Comparison of ENCODE assay signal across 16 cellular contexts in the genomic region with DNA sequence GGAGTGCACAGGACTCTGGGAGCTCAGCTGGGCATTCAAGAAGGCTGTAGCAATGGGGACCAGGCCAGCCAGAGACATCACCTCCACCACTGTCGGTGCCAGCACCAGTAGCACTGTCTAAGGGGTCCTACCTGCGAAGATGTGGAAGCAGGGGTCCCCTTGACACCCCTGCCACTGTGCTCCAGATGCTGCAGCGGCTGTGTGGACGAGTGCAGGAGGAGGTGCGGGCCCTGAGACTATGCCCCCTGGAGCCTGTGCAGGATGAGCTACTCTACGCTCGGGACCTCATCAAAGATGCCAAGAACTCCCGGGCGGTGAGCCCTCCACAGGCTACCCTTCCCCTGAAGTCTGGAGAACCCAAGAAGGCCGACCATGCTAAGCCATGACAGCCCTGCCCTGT. TPM values are rescaled to one million over a fixed set of nuclear protein-coding genes. Genes with fewer than 3 reads are reported as not detected.
DNase-seq lines count a peak whose midpoint lies in the region; ATAC-seq and TF ChIP-seq lines count a peak whose summit lies in the region.
"Had no signal": no experiment of that assay in that cellular context is flagged by ENCODE, and none has a peak within 500 bp of the region (broad histone marks: within the 10 kb centered on the region; RNA-seq: fewer than 3 reads in every experiment).

No MANE protein-coding gene starts in this region.

- H3K27me3 Mint-ChIP-seq in CD14-positive monocyte (ENCODE audit: low read depth in 3 of 3) (peaks cover 4 to 7% (median 6%) of the 10 kb centered on the region in 3 donors), glutamatergic neuron (ENCODE audit: unreplicated experiment) (peaks cover 23% of the 10 kb centered on the region), neural progenitor cell (ENCODE audit: insufficient read depth, low read depth) (peaks cover 7% of the 10 kb centered on the region), GM23338 (ENCODE audit: insufficient read depth, low read depth, poor library complexity) (peaks cover 7% of the 10 kb centered on the region)

- DNase-seq in CD14-positive monocyte (ENCODE audit: low spot score) (peak; percentile 21), glutamatergic neuron (no peak), neural progenitor cell (ENCODE audit: low spot score) (no peak), SHP77 treated with DMSO at 0.1 percent for 48 hours (lab: John Stamatoyannopoulos, UW) (no peak), GM23338 (ENCODE audit: low spot score) (no peak)
- DNase-seq in stimulated activated effector memory CD8-positive, alpha-beta T cell treated with anti-CD3 and anti-CD28 coated beads, Interleukin-12 subunit alpha, Interleukin-12 subunit beta, amount 100 ng/mL, for 72 hours (ENCODE audit: low spot score in 2 of 2), result no peak
- DNase-seq in stimulated activated CD4-positive, alpha-beta T cell treated with anti-CD3 and anti-CD28 coated beads, Interleukin-1b, Interleukin-23, amount 100 ng/mL, for 48 hours, result no peak
- DNase-seq: 8988T; AML-193; CD4-positive, CD25-positive, alpha-beta regulatory T cell; DMS53; GF-D8; GM23248; IMR-90 had no signal

- H3F3A ChIP-seq in neural progenitor cell (ENCODE audit: low read depth), result no peaks in the 10 kb centered on the region
- H3F3A ChIP-seq in GM23338 (replicated peaks; ENCODE audit: low read depth), result no peaks in the 10 kb centered on the region

- H3K4me3 Mint-ChIP-seq in CD14-positive monocyte (no peak overlapping the region), glutamatergic neuron (ENCODE audit: unreplicated experiment) (peak overlapping the region; percentile 25), neural progenitor cell (no peak overlapping the region), GM23338 (no peak overlapping the region)
- no peak overlapping the region for H3K4me3 Mint-ChIP-seq in stimulated activated effector memory CD8-positive, alpha-beta T cell treated with anti-CD3 and anti-CD28 coated beads, Interleukin-12 subunit alpha, Interleukin-12 subunit beta, amount 100 ng/mL, for 72 hours
- H3K4me3 Mint-ChIP-seq: CD4-positive, CD25-positive, alpha-beta regulatory T cell had no signal

- H3K36me3 ChIP-seq in neural progenitor cell (no peaks in the 10 kb centered on the region), GM23338 (ENCODE audit: insufficient read depth) (no peaks in the 10 kb centered on the region)
- H3K36me3 ChIP-seq: BLaER1 had no signal

- H3K4me2 ChIP-seq in neural progenitor cell, result no peak overlapping the region
- H3K4me2 ChIP-seq in GM23338, result no peak overlapping the region
- H3K4me2 ChIP-seq: BLaER1 had no signal

- no peaks in the 10 kb centered on the region for H4K20me1 ChIP-seq in neural progenitor cell (ENCODE audit: low read depth)
- no peaks in the 10 kb centered on the region for H4K20me1 ChIP-seq in GM23338 (replicated peaks; ENCODE audit: insufficient read depth)
- H4K20me1 ChIP-seq: BLaER1 had no signal

- ATAC-seq in stimulated activated effector memory CD8-positive, alpha-beta T cell treated with anti-CD3 and anti-CD28 coated beads, Interleukin-12 subunit alpha, Interleukin-12 subunit beta, amount 100 ng/mL, for 72 hours, result no peak
- no peak for ATAC-seq in GM23338

- peaks cover 0 to 2% (median 0%) of the 10 kb centered on the region in 7 donors for H3K9me3 Mint-ChIP-seq in CD14-positive monocyte
- peaks cover 4% of the 10 kb centered on the region for H3K9me3 Mint-ChIP-seq in glutamatergic neuron (ENCODE audit: unreplicated experiment)
- H3K9me3 Mint-ChIP-seq in neural progenitor cell, result no peaks in the 10 kb centered on the region
- H3K9me3 Mint-ChIP-seq in stimulated activated effector memory CD8-positive, alpha-beta T cell treated with anti-CD3 and anti-CD28 coated beads, Interleukin-12 subunit alpha, Interleukin-12 subunit beta, amount 100 ng/mL, for 72 hours, result no peaks in the 10 kb centered on the region
- H3K9me3 Mint-ChIP-seq in GM23338, result no peaks in the 10 kb centered on the region; the same call in 2 of the 3 replicates
- H3K9me3 Mint-ChIP-seq: CD4-positive, CD25-positive, alpha-beta regulatory T cell had no signal

- peaks cover 3% of the 10 kb centered on the region for H3K4me1 ChIP-seq in neural progenitor cell
- no peaks in the 10 kb centered on the region for H3K4me1 ChIP-seq in GM23338 (ENCODE audit: insufficient read depth)

- H3K9ac ChIP-seq in neural progenitor cell, result no peak overlapping the region
- H3K9ac ChIP-seq: BLaER1, GM23248 had no signal

- TF ChIP-seq CTCF in CD14-positive monocyte (IDR thresholded peaks at IDR 0.05) (no peak), glutamatergic neuron (IDR thresholded peaks at IDR 0.05; ENCODE audit: partially characterized antibody, unreplicated experiment) (no peak), neural progenitor cell (IDR thresholded peaks at IDR 0.05) (no peak), GM23338 (conservative IDR thresholded peaks at IDR 0.05; ENCODE audit: low read depth in 2 of 2) (no peak)

- H3K9me3 ChIP-seq in neural progenitor cell (ENCODE audit: low read depth), result no peaks in the 10 kb centered on the region
- H3K9me3 ChIP-seq: BLaER1 had no signal

- H3K9me2 ChIP-seq in GM23338 (ENCODE audit: insufficient read depth), result no peaks in the 10 kb centered on the region

- H3K4me3 ChIP-seq in neural progenitor cell (no peak overlapping the region), GM23338 (no peak overlapping the region)
- H3K4me3 ChIP-seq: BLaER1, GM23248 had no signal

- no peak overlapping the region for H3K27ac Mint-ChIP-seq in CD14-positive monocyte
- H3K27ac Mint-ChIP-seq in glutamatergic neuron (ENCODE audit: unreplicated experiment), result peak overlapping the region; percentile 66
- peak overlapping the region; percentile 72 for H3K27ac Mint-ChIP-seq in neural progenitor cell
- H3K27ac Mint-ChIP-seq in stimulated activated effector memory CD8-positive, alpha-beta T cell treated with anti-CD3 and anti-CD28 coated beads, Interleukin-12 subunit alpha, Interleukin-12 subunit beta, amount 100 ng/mL, for 72 hours, result peak overlapping the region; percentile 63
- no peak overlapping the region for H3K27ac Mint-ChIP-seq in GM23338

- H3K79me2 ChIP-seq in neural progenitor cell (ENCODE audit: low read depth) (no peaks in the 10 kb centered on the region), GM23338 (replicated peaks; ENCODE audit: insufficient read depth) (no peaks in the 10 kb centered on the region)

- H3K27ac ChIP-seq in neural progenitor cell (no peak overlapping the region), GM23338 (ENCODE audit: low read depth) (no peak overlapping the region)
- H3K27ac ChIP-seq: BLaER1, GM23248 had no signal

- H3K36me3 Mint-ChIP-seq in CD14-positive monocyte (no peaks in the 10 kb centered on the region), glutamatergic neuron (ENCODE audit: unreplicated experiment) (no peaks in the 10 kb centered on the region), neural progenitor cell (no peaks in the 10 kb centered on the region), GM23338 (ENCODE audit: low read depth) (peaks cover 15% of the 10 kb centered on the region; the same call in 2 of the 3 replicates)
- no peaks in the 10 kb centered on the region for H3K36me3 Mint-ChIP-seq in stimulated activated effector memory CD8-positive, alpha-beta T cell treated with anti-CD3 and anti-CD28 coated beads, Interleukin-12 subunit alpha, Interleukin-12 subunit beta, amount 100 ng/mL, for 72 hours
- H3K36me3 Mint-ChIP-seq: CD4-positive, CD25-positive, alpha-beta regulatory T cell had no signal

- H3K27me3 ChIP-seq in neural progenitor cell (no peaks in the 10 kb centered on the region), GM23338 (ENCODE audit: insufficient read depth) (no peaks in the 10 kb centered on the region)
- H3K27me3 ChIP-seq: BLaER1 had no signal

- H2AFZ ChIP-seq in neural progenitor cell (replicated peaks), result no peak overlapping the region
- no peak overlapping the region for H2AFZ ChIP-seq in GM23338
- H2AFZ ChIP-seq: GM23248 had no signal

- H3K4me1 Mint-ChIP-seq in CD14-positive monocyte (peaks cover 2% of the 10 kb centered on the region), glutamatergic neuron (ENCODE audit: low read depth, unreplicated experiment) (peaks cover 19% of the 10 kb centered on the region), neural progenitor cell (peaks cover 5% of the 10 kb centered on the region), GM23338 (peaks cover 13% of the 10 kb centered on the region)
- peaks cover 24% of the 10 kb centered on the region for H3K4me1 Mint-ChIP-seq in stimulated activated effector memory CD8-positive, alpha-beta T cell treated with anti-CD3 and anti-CD28 coated beads, Interleukin-12 subunit alpha, Interleukin-12 subunit beta, amount 100 ng/mL, for 72 hours

- intact Hi-C loops in CD14-positive monocyte (cut with micrococcal nuclease), result no loop called here

TF ChIP-seq in GM23338, 12 proteins besides CTCF, POLR2A, EP300 and RAD21:
- TF ChIP-seq CREB1 (CRISPR knock-in tag; IDR thresholded peaks at IDR 0.05; ENCODE audit: low read depth), result no peak

RNA-seq across cellular contexts. Expression of a gene that starts 8.6 kb away (rescaled TPM):
- polyA plus RNA-seq in CD14-positive monocyte (not detected), GM23338 (2016; fragmentation: Nextera tagmentation; extraction: Ambion mirVana) (3.7 and 3.8 TPM in 2 replicates)
- total RNA-seq in glutamatergic neuron (ENCODE audit: unreplicated experiment) (108 TPM), neural progenitor cell (ENCODE audit: low replicate concordance) (0.77 and 1.4 TPM in 2 replicates)
- total RNA-seq in GM23338 (2014; rRNA removed; shearing (Covaris generic)), result 9.7 and 11.8 TPM in 2 replicates
- total RNA-seq: GM23248 had no signal
- polyA plus RNA-seq: CD4-positive, CD25-positive, alpha-beta regulatory T cell; GM23248; IMR-90 had no signal

RNA-seq across cellular contexts. Expression of a gene that starts 10.9 kb away (rescaled TPM):
- not detected for polyA plus RNA-seq in CD14-positive monocyte
- total RNA-seq in glutamatergic neuron (ENCODE audit: unreplicated experiment), result 0.44 TPM
- not detected in 2 replicates for total RNA-seq in neural progenitor cell (ENCODE audit: low replicate concordance)
- not detected in 2 replicates for total RNA-seq in GM23338 (2014; rRNA removed; shearing (Covaris generic))
- polyA plus RNA-seq in GM23338 (2016; fragmentation: Nextera tagmentation; extraction: Ambion mirVana), result 0.16 TPM in 1 of 2 replicates, not detected in the other
- total RNA-seq: CD4-positive, CD25-positive, alpha-beta regulatory T cell; GM23248; H7; IMR-90 had no signal
- polyA plus RNA-seq: CD4-positive, CD25-positive, alpha-beta regulatory T cell; GM23248; IMR-90 had no signal

RNA-seq across cellular contexts. Expression of a gene that starts 33.7 kb away (rescaled TPM):
- polyA plus RNA-seq in CD14-positive monocyte, result 10 to 100 TPM; 29.9 to 34.2 TPM
- 99.9 TPM for total RNA-seq in glutamatergic neuron (ENCODE audit: unreplicated experiment)
- total RNA-seq in neural progenitor cell (ENCODE audit: low replicate concordance), result 11.1 and 26.6 TPM in 2 replicates
- 103 and 112 TPM in 2 replicates for total RNA-seq in GM23338 (2014; rRNA removed; shearing (Covaris generic))
- 53.5 and 57.9 TPM in 2 replicates for polyA plus RNA-seq in GM23338 (2016; fragmentation: Nextera tagmentation; extraction: Ambion mirVana)

RNA-seq across cellular contexts. Expression of a gene that starts 54.1 kb away (rescaled TPM):
- polyA plus RNA-seq in CD14-positive monocyte (10 to 100 TPM; 48.8 to 56.6 TPM), GM23338 (2016; fragmentation: Nextera tagmentation; extraction: Ambion mirVana) (18.6 and 19.0 TPM in 2 replicates)
- total RNA-seq in glutamatergic neuron (ENCODE audit: unreplicated experiment) (54.1 TPM), neural progenitor cell (ENCODE audit: low replicate concordance) (66.5 and 83.8 TPM in 2 replicates)
- total RNA-seq in GM23338 (2014; rRNA removed; shearing (Covaris generic)), result 78.7 and 93.2 TPM in 2 replicates

RNA-seq across cellular contexts. Expression of a gene that starts 54.3 kb away (rescaled TPM):
- polyA plus RNA-seq in CD14-positive monocyte (1 to 10 TPM; 1.1 to 1.5 TPM), GM23338 (2016; fragmentation: Nextera tagmentation; extraction: Ambion mirVana) (1.4 and 1.8 TPM in 2 replicates)
- total RNA-seq in glutamatergic neuron (ENCODE audit: unreplicated experiment) (3.7 TPM), neural progenitor cell (ENCODE audit: low replicate concordance) (0.54 and 1.9 TPM in 2 replicates)
- total RNA-seq in GM23338 (2014; rRNA removed; shearing (Covaris generic)), result 2.2 and 5.2 TPM in 2 replicates

Comparison
In these comparisons a context has a peak if more than half of its experiments do, and no peak if none do; other contexts are left out.
1. H3K27ac Mint-ChIP-seq: peak in glutamatergic neuron (single experiment), neural progenitor cell (single experiment) and stimulated activated effector memory CD8-positive, alpha-beta T cell treated with anti-CD3 and anti-CD28 coated beads, Interleukin-12 subunit alpha, Interleukin-12 subunit beta, amount 100 ng/mL, for 72 hours (single experiment); none in CD14-positive monocyte (0 of 7) and GM23338 (single experiment).